36 cellular contexts compared by ENCODE assay signal in genomic region chr12:84732941-84733340, GRCh38.
"Had no signal": no experiment of that assay in that cellular context is flagged by ENCODE, and none has a peak within 500 bp of the region (broad histone marks: within the 10 kb centered on the region; RNA-seq: fewer than 3 reads in every experiment).

No MANE protein-coding gene starts in this region.

- H3K36me3 ChIP-seq: adrenal gland, brain microvascular endothelial cell, breast epithelium, cardiac muscle cell had no signal

- H3K4me3 Mint-ChIP-seq: activated CD4-positive, alpha-beta memory T cell treated with anti-CD3 and anti-CD28 coated beads, Interleukin-2, amount 10 ng/mL, durations not matched to agents 7 days and 5 days; activated CD4-positive, alpha-beta T cell treated with anti-CD3 and anti-CD28 coated beads for 36 hours; activated CD4-positive, alpha-beta T cell treated with anti-CD3 and anti-CD28 coated beads, Interleukin-2, amount 10 ng/mL, durations not matched to agents 7 days and 5 days; activated CD8-positive, alpha-beta memory T cell treated with anti-CD3 and anti-CD28 coated beads, Interleukin-2, amount 10 ng/mL, durations not matched to agents 7 days and 5 days; activated CD8-positive, alpha-beta T cell treated with anti-CD3 and anti-CD28 coated beads, Interleukin-2, amount 10 ng/mL, durations not matched to agents 7 days and 5 days; activated naive CD8-positive, alpha-beta T cell treated with anti-CD3 and anti-CD28 coated beads for 36 hours; activated T-cell treated with anti-CD3 and anti-CD28 coated beads, Interleukin-2, amount 50 U/mL, for 24 hours; central memory CD8-positive, alpha-beta T cell; T-helper 1 cell treated with Interleukin-12 subunit alpha and Interleukin-12 subunit beta and Interleukin-4 antibody, amounts not matched to agents 30 μg/mL and 1 μg/mL, for 36 hours; T-helper 2 cell treated with Interferon-gamma antibody and Interleukin-4, amounts not matched to agents 5 μg/mL and 100 μg/mL, for 36 hours had no signal

- H3K4me1 Mint-ChIP-seq: activated CD4-positive, alpha-beta memory T cell treated with anti-CD3 and anti-CD28 coated beads, Interleukin-2, amount 10 ng/mL, durations not matched to agents 7 days and 5 days; activated CD4-positive, alpha-beta T cell treated with anti-CD3 and anti-CD28 coated beads for 36 hours; activated CD4-positive, alpha-beta T cell treated with anti-CD3 and anti-CD28 coated beads, Interleukin-2, amount 10 ng/mL, durations not matched to agents 7 days and 5 days; activated CD8-positive, alpha-beta memory T cell treated with anti-CD3 and anti-CD28 coated beads, Interleukin-2, amount 10 ng/mL, durations not matched to agents 7 days and 5 days; activated naive CD8-positive, alpha-beta T cell treated with anti-CD3 and anti-CD28 coated beads for 36 hours; central memory CD8-positive, alpha-beta T cell had no signal

- H3K27ac Mint-ChIP-seq: activated CD4-positive, alpha-beta memory T cell treated with anti-CD3 and anti-CD28 coated beads, Interleukin-2, amount 10 ng/mL, durations not matched to agents 7 days and 5 days; activated CD4-positive, alpha-beta T cell treated with anti-CD3 and anti-CD28 coated beads for 36 hours; activated CD4-positive, alpha-beta T cell treated with anti-CD3 and anti-CD28 coated beads, Interleukin-2, amount 10 ng/mL, durations not matched to agents 7 days and 5 days; activated CD8-positive, alpha-beta memory T cell treated with anti-CD3 and anti-CD28 coated beads, Interleukin-2, amount 10 ng/mL, durations not matched to agents 7 days and 5 days; activated CD8-positive, alpha-beta T cell treated with anti-CD3 and anti-CD28 coated beads, Interleukin-2, amount 10 ng/mL, durations not matched to agents 7 days and 5 days; activated naive CD4-positive, alpha-beta T cell treated with anti-CD3 and anti-CD28 coated beads, Interleukin-2, amount 50 U/mL, for 72 hours; activated naive CD8-positive, alpha-beta T cell treated with anti-CD3 and anti-CD28 coated beads for 36 hours; activated T-cell treated with anti-CD3 and anti-CD28 coated beads, Interleukin-2, amount 50 U/mL, for 24 hours; activated T-helper 2 cell treated with anti-CD3 and anti-CD28 coated beads, Interferon-gamma antibody, Interleukin-2, Interleukin-4, amounts not matched to agents 10 μg/mL and 5 μg/mL and 100 μg/mL, durations not matched to agents 14 hours and 24 hours and 36 hours; T-helper 1 cell treated with Interleukin-12 subunit alpha and Interleukin-12 subunit beta and Interleukin-4 antibody, amounts not matched to agents 30 μg/mL and 1 μg/mL, for 36 hours; T-helper 2 cell treated with Interferon-gamma antibody and Interleukin-4, amounts not matched to agents 5 μg/mL and 100 μg/mL, for 36 hours had no signal

- H3K27me3 ChIP-seq: adrenal gland, body of pancreas, brain microvascular endothelial cell, breast epithelium, cardiac muscle cell had no signal

- H3K36me3 Mint-ChIP-seq: activated CD8-positive, alpha-beta memory T cell treated with anti-CD3 and anti-CD28 coated beads, Interleukin-2, amount 10 ng/mL, durations not matched to agents 7 days and 5 days; activated naive CD4-positive, alpha-beta T cell treated with anti-CD3 and anti-CD28 coated beads, Interleukin-2, amount 50 U/mL, for 72 hours; activated naive CD8-positive, alpha-beta T cell treated with anti-CD3 and anti-CD28 coated beads for 36 hours had no signal

- H3K27ac ChIP-seq: adrenal gland, body of pancreas, brain microvascular endothelial cell, breast epithelium, cardiac muscle cell, VCaP had no signal

- H3K9me3 Mint-ChIP-seq: activated CD4-positive, alpha-beta memory T cell treated with anti-CD3 and anti-CD28 coated beads, Interleukin-2, amount 10 ng/mL, durations not matched to agents 7 days and 5 days; activated CD4-positive, alpha-beta T cell treated with anti-CD3 and anti-CD28 coated beads, Interleukin-2, amount 10 ng/mL, durations not matched to agents 7 days and 5 days; activated naive CD4-positive, alpha-beta T cell treated with anti-CD3 and anti-CD28 coated beads, Interleukin-2, amount 50 U/mL, for 72 hours; activated naive CD8-positive, alpha-beta T cell treated with anti-CD3 and anti-CD28 coated beads for 36 hours; activated T-cell treated with anti-CD3 and anti-CD28 coated beads, Interleukin-2, amount 50 U/mL, for 24 hours; activated T-helper 2 cell treated with anti-CD3 and anti-CD28 coated beads, Interferon-gamma antibody, Interleukin-2, Interleukin-4, amounts not matched to agents 10 μg/mL and 5 μg/mL and 100 μg/mL, durations not matched to agents 14 hours and 24 hours and 36 hours; T-helper 1 cell treated with Interleukin-12 subunit alpha and Interleukin-12 subunit beta and Interleukin-4 antibody, amounts not matched to agents 30 μg/mL and 1 μg/mL, for 36 hours; T-helper 2 cell treated with Interferon-gamma antibody and Interleukin-4, amounts not matched to agents 5 μg/mL and 100 μg/mL, for 36 hours had no signal

- H3K4me1 ChIP-seq: adrenal gland, body of pancreas, breast epithelium had no signal

- H3K9me3 ChIP-seq: adrenal gland, body of pancreas, breast epithelium had no signal

- ATAC-seq: activated CD4-positive, alpha-beta T cell treated with anti-CD3 and anti-CD28 coated beads for 36 hours; activated CD4-positive, CD25-positive, alpha-beta regulatory T cell treated with anti-CD3 and anti-CD28 coated beads, Interleukin-2, amount 50 U/mL, for 24 hours; activated CD8-positive, alpha-beta memory T cell treated with anti-CD3 and anti-CD28 coated beads, Interleukin-2, amount 10 ng/mL, durations not matched to agents 7 days and 5 days; activated CD8-positive, alpha-beta T cell treated with anti-CD3 and anti-CD28 coated beads, Interleukin-2, amount 10 ng/mL, durations not matched to agents 7 days and 5 days; activated naive CD4-positive, alpha-beta T cell treated with anti-CD3 and anti-CD28 coated beads, Interleukin-2, amount 50 U/mL, for 72 hours; body of pancreas had no signal

- H3K4me3 ChIP-seq: adrenal gland, body of pancreas, breast epithelium, cardiac muscle cell had no signal

- H3K27me3 Mint-ChIP-seq: activated CD4-positive, alpha-beta memory T cell treated with anti-CD3 and anti-CD28 coated beads, Interleukin-2, amount 10 ng/mL, durations not matched to agents 7 days and 5 days; activated CD4-positive, alpha-beta T cell treated with anti-CD3 and anti-CD28 coated beads for 36 hours; activated CD4-positive, alpha-beta T cell treated with anti-CD3 and anti-CD28 coated beads, Interleukin-2, amount 10 ng/mL, durations not matched to agents 7 days and 5 days; activated CD8-positive, alpha-beta memory T cell treated with anti-CD3 and anti-CD28 coated beads, Interleukin-2, amount 10 ng/mL, durations not matched to agents 7 days and 5 days; activated naive CD8-positive, alpha-beta T cell treated with anti-CD3 and anti-CD28 coated beads for 36 hours; activated T-cell treated with anti-CD3 and anti-CD28 coated beads, Interleukin-2, amount 50 U/mL, for 24 hours; central memory CD8-positive, alpha-beta T cell had no signal

- DNase-seq: activated CD4-positive, alpha-beta memory T cell treated with anti-CD3 and anti-CD28 coated beads, Interleukin-2, amount 10 ng/mL, durations not matched to agents 7 days and 5 days; activated CD4-positive, alpha-beta T cell treated with anti-CD3 and anti-CD28 coated beads for 1 hour; activated CD4-positive, alpha-beta T cell treated with anti-CD3 and anti-CD28 coated beads for 36 hours; activated CD4-positive, alpha-beta T cell treated with anti-CD3 and anti-CD28 coated beads for 48 hours; activated CD4-positive, alpha-beta T cell treated with anti-CD3 and anti-CD28 coated beads, Interleukin-2, amount 10 ng/mL, durations not matched to agents 7 days and 5 days; activated CD4-positive, alpha-beta T cell treated with anti-CD3 and anti-CD28 coated beads, Interleukin-2, amount 50 U/mL, for 48 hours; activated CD4-positive, CD25-positive, alpha-beta regulatory T cell; activated CD8-positive, alpha-beta memory T cell treated with anti-CD3 and anti-CD28 coated beads for 24 hours; activated CD8-positive, alpha-beta memory T cell treated with anti-CD3 and anti-CD28 coated beads, Interleukin-2, amount 10 ng/mL, durations not matched to agents 7 days and 5 days; activated CD8-positive, alpha-beta memory T cell treated with anti-CD3 and anti-CD28 coated beads, Interleukin-2, amount 50 U/mL, for 48 hours; activated CD8-positive, alpha-beta T cell treated with anti-CD3 and anti-CD28 coated beads, Interleukin-2, amount 10 ng/mL, durations not matched to agents 7 days and 5 days; activated effector memory CD4-positive, alpha-beta T cell treated with Interleukin-2 at 50 U/mL for 16 hours; activated gamma-delta T cell; activated naive CD4-positive, alpha-beta T cell treated with anti-CD3 and anti-CD28 coated beads, Interleukin-2, amount 50 U/mL, for 16 hours; activated naive CD4-positive, alpha-beta T cell treated with Interleukin-2 at 50 U/mL for 16 hours; activated naive CD8-positive, alpha-beta T cell treated with anti-CD3 and anti-CD28 coated beads for 36 hours; activated T-cell treated with anti-CD3 and anti-CD28 coated beads, Interleukin-2, amount 50 U/mL, for 24 hours; activated T-cell treated with anti-CD3 and anti-CD28 coated beads, Interleukin-2, amount 50 U/mL, for 48 hours; adrenal gland; amniotic stem cell; aorta; body of pancreas; brain microvascular endothelial cell; cerebellar nuclear complex; T-helper 1 cell; T-helper 2 cell; T-helper 9 cell had no signal
